In genomic region chr7:63925626-63926460, GRCh38 we compare ENCODE assay signal across 8 cellular contexts.
A peak's percentile ranks its signal among the peaks of the same experiment; 100 is the strongest.
DNase-seq lines count a peak whose midpoint lies in the region; ATAC-seq and TF ChIP-seq lines count a peak whose summit lies in the region.

No MANE protein-coding gene starts in this region.

- DNase-seq in AML-193 (lab: John Stamatoyannopoulos, UW) (peak; percentile 86 to 87), WERI-Rb-1 (peak; percentile 40), mammary epithelial cell (peak; percentile 6), memory B cell (ENCODE audit: low spot score in 2 of 2) (peak; percentile 78 to 80), GM13977 (ENCODE audit: low spot score) (no peak)
- peak; percentile 71 to 78 for DNase-seq in stimulated activated CD8-positive, alpha-beta memory T cell treated with anti-CD3 and anti-CD28 coated beads, Interleukin-2, amount 100 ng/mL, for 48 hours (ENCODE audit: low read depth in 2 of 2)

- H4K20me1 ChIP-seq in mammary epithelial cell (ENCODE audit: insufficient read depth, low read length) = no peaks in the 10 kb centered on the region

- H3K9me3 ChIP-seq in WERI-Rb-1 (ENCODE audit: severe bottlenecking) (peaks cover 13% of the 10 kb centered on the region), mammary epithelial cell (replicated peaks; ENCODE audit: insufficient read depth, low read length) (peaks cover 26% of the 10 kb centered on the region)

- H3K27me3 Mint-ChIP-seq in memory B cell = no peaks in the 10 kb centered on the region

- H3K4me1 ChIP-seq in mammary epithelial cell (ENCODE audit: insufficient read depth, low read length) = no peaks in the 10 kb centered on the region

- H3K27ac ChIP-seq in WERI-Rb-1 = no peak overlapping the region
- H3K27ac ChIP-seq in mammary epithelial cell (ENCODE audit: insufficient read depth, low read depth, low read length) = no peak overlapping the region

- BruUV-seq in mammary epithelial cell (replicated peaks; lab: Mats Ljungman, UMichigan) = no TSS peak

- intact Hi-C loops in mammary epithelial cell (cut with micrococcal nuclease) = no loop called here

- H3K4me3 Mint-ChIP-seq in memory B cell = peak overlapping the region; percentile 96

- peak overlapping the region; percentile 92 for H3K27ac Mint-ChIP-seq in memory B cell

- H3K27me3 ChIP-seq in WERI-Rb-1 (ENCODE audit: insufficient read depth, low read depth, severe bottlenecking) (peaks cover 3% of the 10 kb centered on the region), mammary epithelial cell (ENCODE audit: insufficient read depth, low read length) (no peaks in the 10 kb centered on the region)

- H3K36me3 ChIP-seq in WERI-Rb-1 = no peaks in the 10 kb centered on the region
- no peaks in the 10 kb centered on the region for H3K36me3 ChIP-seq in mammary epithelial cell (ENCODE audit: insufficient read depth, low read length)

- H3K9ac ChIP-seq in mammary epithelial cell (ENCODE audit: insufficient read depth, low read length) = no peak overlapping the region

- peaks cover 7% of the 10 kb centered on the region for H3K9me3 Mint-ChIP-seq in memory B cell

- H3K4me3 ChIP-seq in WERI-Rb-1 (ENCODE audit: low read depth, low read length) (no peak overlapping the region), mammary epithelial cell (replicated peaks in 1 of 3; ENCODE audit: insufficient read depth in 1 of 3, low read depth in 2 of 3, low read length in 3 of 3) (peak overlapping the region in 1 of 3 experiments; percentile 28)

- no peak for TF ChIP-seq CTCF in WERI-Rb-1 (IDR thresholded peaks at IDR 0.05; ENCODE audit: low read depth, low read length)
- TF ChIP-seq CTCF in mammary epithelial cell (conservative IDR thresholded peaks at IDR 0.05 in 1 of 2, IDR thresholded peaks at IDR 0.05 in 1 of 2; ENCODE audit: extremely low read depth in 1 of 2, insufficient read depth in 1 of 2, low read depth in 1 of 2, low read length in 2 of 2) = no peak
- no peak for TF ChIP-seq CTCF in GM13977 (IDR thresholded peaks at IDR 0.05; ENCODE audit: extremely low read depth, insufficient read depth, missing control alignments)

- CTCF ChIA-PET in mammary epithelial cell (lab: Charles Lee; ENCODE audit: low non-redundant PET) = no interaction called here

- peak overlapping the region; percentile 46 for H2AFZ ChIP-seq in mammary epithelial cell (ENCODE audit: low read depth, low read length)

- in situ Hi-C loops in mammary epithelial cell (cut with MboI; ENCODE audit: low sequenced_read_pairs in 2 of 2) = no loop called here
- in situ Hi-C loops in GM13977 (cut with MboI; ENCODE audit: low pct_unique_long_range_greater_than_20kb, low sequenced_read_pairs, unreplicated experiment) = no loop called here

- 6% methylated on average over 19 of the region's 47 CpGs for WGBS in mammary epithelial cell (ENCODE audit: low coverage, missing lambda C conversion rate)

- H3K4me2 ChIP-seq in mammary epithelial cell (ENCODE audit: insufficient read depth, low read depth, low read length) = no peak overlapping the region

- dilution Hi-C loops in mammary epithelial cell (cut with HindIII; ENCODE audit: low sequenced_read_pairs) = no loop called here

- ATAC-seq in HG03469 (IDR thresholded peaks at IDR 0.05; ENCODE audit: unreplicated experiment) (peak; percentile 69), memory B cell (ENCODE audit: low read depth) (peak; percentile 92), GM21447 (IDR thresholded peaks at IDR 0.05; ENCODE audit: unreplicated experiment) (no peak)

- H3K4me1 Mint-ChIP-seq in memory B cell = peaks cover 6% of the 10 kb centered on the region

- H3K36me3 Mint-ChIP-seq in memory B cell = peaks cover 2% of the 10 kb centered on the region

- no peaks in the 10 kb centered on the region for H3K79me2 ChIP-seq in mammary epithelial cell (ENCODE audit: insufficient read depth, low read length)
